Comparison of ENCODE assay signal across 29 cellular contexts in the genomic region with DNA sequence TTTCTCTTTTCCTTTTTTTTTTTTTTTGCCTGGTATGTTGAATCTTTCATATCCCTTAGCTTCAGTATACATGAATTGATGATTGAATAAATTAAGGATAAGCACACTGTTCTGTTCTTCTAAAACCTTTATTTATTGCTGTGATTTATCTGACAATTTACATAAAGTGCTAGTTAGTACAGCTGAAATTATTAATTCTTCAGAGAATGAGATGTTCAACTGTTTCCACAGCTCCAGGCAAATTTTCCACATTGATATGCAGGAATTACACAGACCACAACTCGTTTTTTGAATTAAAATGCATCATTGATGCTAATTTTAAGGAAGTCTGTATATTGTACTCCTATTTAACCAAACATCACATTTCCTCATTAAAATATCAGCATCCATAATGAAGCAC.
"Had no signal": no experiment of that assay in that cellular context is flagged by ENCODE, and none has a peak within 500 bp of the region (broad histone marks: within the 10 kb centered on the region; RNA-seq: fewer than 3 reads in every experiment).

No MANE protein-coding gene starts in this region.

- H3K79me2 ChIP-seq: hepatocyte had no signal

- DNase-seq: colonic mucosa; cortex of kidney; dermis blood vessel endothelial cell; dorsolateral prefrontal cortex; effector CD4-positive, alpha-beta T cell; effector CD8-positive, alpha-beta T cell; effector memory CD4-positive, alpha-beta T cell; effector memory CD8-positive, alpha-beta T cell; endodermal cell; erythroblast; esophagus squamous epithelium; foreskin fibroblast; foreskin keratinocyte; foreskin melanocyte; gastrocnemius medialis; glutamatergic neuron; head of caudate nucleus; heart left ventricle; heart right ventricle had no signal

- H3K27ac ChIP-seq: colonic mucosa, coronary artery, dorsolateral prefrontal cortex, epithelial cell of prostate, esophagus muscularis mucosa, esophagus squamous epithelium, foreskin keratinocyte, gastrocnemius medialis, gastroesophageal sphincter, heart left ventricle, heart right ventricle, hepatocyte had no signal

- H3K27ac Mint-ChIP-seq: dendritic cell treated with granulocyte-macrophage colony-stimulating factor and Interleukin-4, amounts not matched to agents 40 ng/mL and 50 ng/mL, for 4 days; effector memory CD8-positive, alpha-beta T cell; endodermal cell had no signal

- H2AFZ ChIP-seq: hepatocyte had no signal

- H3K4me1 ChIP-seq: colonic mucosa, gastrocnemius medialis, gastroesophageal sphincter had no signal

- H3K36me3 ChIP-seq: colonic mucosa, esophagus muscularis mucosa, esophagus squamous epithelium, gastrocnemius medialis, gastroesophageal sphincter, heart left ventricle, heart right ventricle had no signal

- H3K9me3 Mint-ChIP-seq: dendritic cell treated with granulocyte-macrophage colony-stimulating factor and Interleukin-4, amounts not matched to agents 40 ng/mL and 50 ng/mL, for 4 days; effector memory CD8-positive, alpha-beta T cell; endodermal cell had no signal

- H3K9me3 ChIP-seq: colonic mucosa, esophagus muscularis mucosa, esophagus squamous epithelium, gastrocnemius medialis, gastroesophageal sphincter, heart left ventricle, heart right ventricle had no signal

- FAIRE-seq: endometrium, endothelial cell of umbilical vein, frontal cortex had no signal

- H3K4me1 Mint-ChIP-seq: endodermal cell had no signal

- H3K4me2 ChIP-seq: hepatocyte had no signal

- H3K4me3 ChIP-seq: colonic mucosa, coronary artery, esophagus muscularis mucosa, esophagus squamous epithelium, gastrocnemius medialis, gastroesophageal sphincter, heart left ventricle, heart right ventricle, hepatocyte had no signal

- ATAC-seq: effector memory CD8-positive, alpha-beta T cell; esophagus mucosa; foreskin keratinocyte; gastrocnemius medialis; gastroesophageal sphincter; heart left ventricle; heart right ventricle had no signal

- H3K27me3 ChIP-seq: colonic mucosa, esophagus squamous epithelium, gastrocnemius medialis, hepatocyte had no signal

- H3K4me3 Mint-ChIP-seq: dendritic cell treated with granulocyte-macrophage colony-stimulating factor and Interleukin-4, amounts not matched to agents 40 ng/mL and 50 ng/mL, for 4 days; effector memory CD8-positive, alpha-beta T cell; endodermal cell had no signal
